Comparison of ENCODE assay signal across 23 cellular contexts in genomic region chr5:110058175-110058574, GRCh38.
"Had no signal": no experiment of that assay in that cellular context is flagged by ENCODE, and none has a peak within 500 bp of the region (broad histone marks: within the 10 kb centered on the region; RNA-seq: fewer than 3 reads in every experiment).

No MANE protein-coding gene starts in this region.

- H3K4me1 ChIP-seq: left ventricle myocardium inferior had no signal

- H3K4me3 Mint-ChIP-seq: activated CD4-positive, alpha-beta memory T cell treated with anti-CD3 and anti-CD28 coated beads, Interleukin-2, amount 10 ng/mL, durations not matched to agents 7 days and 5 days; activated CD4-positive, alpha-beta T cell treated with anti-CD3 and anti-CD28 coated beads, Interleukin-2, amount 10 ng/mL, durations not matched to agents 24 days and 14 days; activated naive CD8-positive, alpha-beta T cell treated with anti-CD3 and anti-CD28 coated beads, Interleukin-2, amount 50 U/mL, for 24 hours; dendritic cell treated with granulocyte-macrophage colony-stimulating factor and Interleukin-4, amounts not matched to agents 40 ng/mL and 50 ng/mL, for 4 days; immature natural killer cell; mesothelial cell of epicardium; natural killer cell; stimulated activated naive CD8-positive, alpha-beta T cell treated with anti-CD3 and anti-CD28 coated beads, Interleukin-15, Interleukin-2, amounts not matched to agents 100 ng/mL and 50 ng/mL, for 24 hours had no signal

- H3K27me3 ChIP-seq: brain microvascular endothelial cell, tibial artery had no signal

- H3K27ac ChIP-seq: brain microvascular endothelial cell, left ventricle myocardium inferior, tibial artery had no signal

- H3K36me3 Mint-ChIP-seq: immature natural killer cell, mesothelial cell of epicardium, natural killer cell had no signal

- H3K27ac Mint-ChIP-seq: activated CD4-positive, alpha-beta memory T cell treated with anti-CD3 and anti-CD28 coated beads, Interleukin-2, amount 10 ng/mL, durations not matched to agents 7 days and 5 days; activated CD4-positive, alpha-beta T cell treated with anti-CD3 and anti-CD28 coated beads, Interleukin-2, amount 10 ng/mL, durations not matched to agents 24 days and 14 days; activated naive CD8-positive, alpha-beta T cell treated with anti-CD3 and anti-CD28 coated beads, Interleukin-2, amount 50 U/mL, for 24 hours; dendritic cell treated with granulocyte-macrophage colony-stimulating factor and Interleukin-4, amounts not matched to agents 40 ng/mL and 50 ng/mL, for 4 days; immature natural killer cell; mesothelial cell of epicardium; natural killer cell; progenitor cell of endocrine pancreas; stimulated activated naive CD8-positive, alpha-beta T cell treated with anti-CD3 and anti-CD28 coated beads, Interleukin-15, Interleukin-2, amounts not matched to agents 100 ng/mL and 50 ng/mL, for 24 hours had no signal

- H3K27me3 Mint-ChIP-seq: activated CD4-positive, alpha-beta memory T cell treated with anti-CD3 and anti-CD28 coated beads, Interleukin-2, amount 10 ng/mL, durations not matched to agents 7 days and 5 days; activated CD4-positive, alpha-beta T cell treated with anti-CD3 and anti-CD28 coated beads, Interleukin-2, amount 10 ng/mL, durations not matched to agents 24 days and 14 days; activated naive CD8-positive, alpha-beta T cell treated with anti-CD3 and anti-CD28 coated beads, Interleukin-2, amount 50 U/mL, for 24 hours; progenitor cell of endocrine pancreas; stimulated activated naive CD8-positive, alpha-beta T cell treated with anti-CD3 and anti-CD28 coated beads, Interleukin-15, Interleukin-2, amounts not matched to agents 100 ng/mL and 50 ng/mL, for 24 hours had no signal

- H3K36me3 ChIP-seq: brain microvascular endothelial cell, left ventricle myocardium inferior, tibial artery had no signal

- ATAC-seq: activated CD4-positive, CD25-positive, alpha-beta regulatory T cell treated with anti-CD3 and anti-CD28 coated beads, Interleukin-2, amount 50 U/mL, for 24 hours; activated naive CD8-positive, alpha-beta T cell treated with anti-CD3 and anti-CD28 coated beads, Interleukin-2, amount 50 U/mL, for 24 hours; natural killer cell; right cardiac atrium had no signal

- DNase-seq: activated CD4-positive, alpha-beta memory T cell treated with anti-CD3 and anti-CD28 coated beads, Interleukin-2, amount 10 ng/mL, durations not matched to agents 7 days and 5 days; activated CD4-positive, alpha-beta T cell treated with anti-CD3 and anti-CD28 coated beads, Interleukin-2, amount 10 ng/mL, durations not matched to agents 24 days and 14 days; activated gamma-delta T cell; activated naive CD4-positive, alpha-beta T cell treated with anti-CD3 and anti-CD28 coated beads, Interleukin-2, amount 50 U/mL, for 16 hours; activated naive CD8-positive, alpha-beta T cell treated with anti-CD3 and anti-CD28 coated beads, Interleukin-2, amount 50 U/mL, for 24 hours; aorta; brain microvascular endothelial cell; caudate nucleus; effector CD4-positive, alpha-beta T cell; erythroblast; foreskin fibroblast; immature natural killer cell; left ventricle myocardium inferior; natural killer cell; right cardiac atrium; stimulated activated CD4-positive, alpha-beta T cell treated with anti-CD3 and anti-CD28 coated beads, Interleukin-1b, Interleukin-23, amount 100 ng/mL, for 48 hours; substantia nigra; tibial artery had no signal

- H3K9me3 ChIP-seq: left ventricle myocardium inferior, tibial artery had no signal

- H3K4me3 ChIP-seq: left ventricle myocardium inferior, tibial artery had no signal

- H3K9me3 Mint-ChIP-seq: activated CD4-positive, alpha-beta memory T cell treated with anti-CD3 and anti-CD28 coated beads, Interleukin-2, amount 10 ng/mL, durations not matched to agents 7 days and 5 days; activated CD4-positive, alpha-beta T cell treated with anti-CD3 and anti-CD28 coated beads, Interleukin-2, amount 10 ng/mL, durations not matched to agents 24 days and 14 days; activated naive CD8-positive, alpha-beta T cell treated with anti-CD3 and anti-CD28 coated beads, Interleukin-2, amount 50 U/mL, for 24 hours; dendritic cell treated with granulocyte-macrophage colony-stimulating factor and Interleukin-4, amounts not matched to agents 40 ng/mL and 50 ng/mL, for 4 days; natural killer cell; stimulated activated naive CD8-positive, alpha-beta T cell treated with anti-CD3 and anti-CD28 coated beads, Interleukin-15, Interleukin-2, amounts not matched to agents 100 ng/mL and 50 ng/mL, for 24 hours had no signal
